ENCODE assay signal across 9 cellular contexts in genomic region chr14:60753264-60754126, GRCh38. TPM values are rescaled to one million over a fixed set of nuclear protein-coding genes. Genes with fewer than 3 reads are reported as not detected.
A peak's percentile ranks its signal among the peaks of the same experiment; 100 is the strongest.
DNase-seq lines count a peak whose midpoint lies in the region; ATAC-seq and TF ChIP-seq lines count a peak whose summit lies in the region.
"Had no signal": no experiment of that assay in that cellular context is flagged by ENCODE, and none has a peak within 500 bp of the region (broad histone marks: within the 10 kb centered on the region; RNA-seq: fewer than 3 reads in every experiment).

No MANE protein-coding gene starts in this region.

- H3K4me1 ChIP-seq in colonic mucosa, result no peaks in the 10 kb centered on the region

- H3K36me3 Mint-ChIP-seq in T-helper 2 cell treated with Interferon-gamma antibody and Interleukin-4, amounts not matched to agents 5 μg/mL and 100 μg/mL, for 36 hours (ENCODE audit: low read depth), result peaks cover 14% of the 10 kb centered on the region

- H3K27ac Mint-ChIP-seq in T-helper 2 cell treated with Interferon-gamma antibody and Interleukin-4, amounts not matched to agents 5 μg/mL and 100 μg/mL, for 36 hours, result peak overlapping the region; percentile 93

- peak; percentile 81 for DNase-seq in T-helper 2 cell treated with Interferon-gamma antibody and Interleukin-4, amounts not matched to agents 5 μg/mL and 100 μg/mL, for 36 hours (ENCODE audit: low spot score)
- no peak for DNase-seq in foreskin fibroblast
- no peak for DNase-seq in colonic mucosa
- no peak for DNase-seq in pons (ENCODE audit: low spot score)
- DNase-seq in COR-L47 (lab: John Stamatoyannopoulos, UW), result no peak

- no peaks in the 10 kb centered on the region for H3K27me3 ChIP-seq in colonic mucosa

- TF ChIP-seq CTCF in foreskin fibroblast (IDR thresholded peaks at IDR 0.05; ENCODE audit: low read depth, low read length) (no peak), colonic mucosa (IDR thresholded peaks at IDR 0.05) (no peak)

- no peak overlapping the region for H3K27ac ChIP-seq in colonic mucosa
- H3K27ac ChIP-seq: VCaP had no signal

- intact Hi-C loops in colonic mucosa (cut with DNase I), result no loop called here

- no peak overlapping the region for H3K9ac ChIP-seq in colonic mucosa (ENCODE audit: low read depth in 2 of 2, low read length in 2 of 2)

- peaks cover 55% of the 10 kb centered on the region for H3K4me1 Mint-ChIP-seq in T-helper 2 cell treated with Interferon-gamma antibody and Interleukin-4, amounts not matched to agents 5 μg/mL and 100 μg/mL, for 36 hours (ENCODE audit: low read depth)

- H3K9me3 Mint-ChIP-seq in T-helper 2 cell treated with Interferon-gamma antibody and Interleukin-4, amounts not matched to agents 5 μg/mL and 100 μg/mL, for 36 hours, result no peaks in the 10 kb centered on the region

- H3K36me3 ChIP-seq in colonic mucosa, result no peaks in the 10 kb centered on the region

- H3K9me3 ChIP-seq in colonic mucosa, result no peaks in the 10 kb centered on the region

- ATAC-seq in GM19324 (IDR thresholded peaks at IDR 0.05; ENCODE audit: low FRiP score, unreplicated experiment) (peak; percentile 97), HG03103 (IDR thresholded peaks at IDR 0.05; ENCODE audit: low read depth, unreplicated experiment) (peak; percentile 96), esophagus mucosa (peak; percentile 51)

- peak overlapping the region; percentile 79 for H3K4me3 Mint-ChIP-seq in T-helper 2 cell treated with Interferon-gamma antibody and Interleukin-4, amounts not matched to agents 5 μg/mL and 100 μg/mL, for 36 hours

- no peak overlapping the region for H3K4me3 ChIP-seq in foreskin fibroblast (ENCODE audit: low read depth in 1 of 2, low read length in 2 of 2)
- H3K4me3 ChIP-seq in colonic mucosa, result no peak overlapping the region

- H3K27me3 Mint-ChIP-seq in T-helper 2 cell treated with Interferon-gamma antibody and Interleukin-4, amounts not matched to agents 5 μg/mL and 100 μg/mL, for 36 hours (ENCODE audit: low read depth), result no peaks in the 10 kb centered on the region

RNA-seq across cellular contexts. Expression of gene MNAT1, which starts 18.9 kb away (rescaled TPM):
- total RNA-seq in esophagus mucosa (25.3 TPM), colonic mucosa (10 to 100 TPM; 14.5 to 15.4 TPM)

RNA-seq across cellular contexts. Expression of gene SIX4, which starts 29.3 kb away (rescaled TPM):
- 0.20 TPM for total RNA-seq in esophagus mucosa
- under 1 TPM; 0.15 to 0.27 TPM for total RNA-seq in colonic mucosa
